9 cellular contexts compared by ENCODE assay signal in the genomic region with DNA sequence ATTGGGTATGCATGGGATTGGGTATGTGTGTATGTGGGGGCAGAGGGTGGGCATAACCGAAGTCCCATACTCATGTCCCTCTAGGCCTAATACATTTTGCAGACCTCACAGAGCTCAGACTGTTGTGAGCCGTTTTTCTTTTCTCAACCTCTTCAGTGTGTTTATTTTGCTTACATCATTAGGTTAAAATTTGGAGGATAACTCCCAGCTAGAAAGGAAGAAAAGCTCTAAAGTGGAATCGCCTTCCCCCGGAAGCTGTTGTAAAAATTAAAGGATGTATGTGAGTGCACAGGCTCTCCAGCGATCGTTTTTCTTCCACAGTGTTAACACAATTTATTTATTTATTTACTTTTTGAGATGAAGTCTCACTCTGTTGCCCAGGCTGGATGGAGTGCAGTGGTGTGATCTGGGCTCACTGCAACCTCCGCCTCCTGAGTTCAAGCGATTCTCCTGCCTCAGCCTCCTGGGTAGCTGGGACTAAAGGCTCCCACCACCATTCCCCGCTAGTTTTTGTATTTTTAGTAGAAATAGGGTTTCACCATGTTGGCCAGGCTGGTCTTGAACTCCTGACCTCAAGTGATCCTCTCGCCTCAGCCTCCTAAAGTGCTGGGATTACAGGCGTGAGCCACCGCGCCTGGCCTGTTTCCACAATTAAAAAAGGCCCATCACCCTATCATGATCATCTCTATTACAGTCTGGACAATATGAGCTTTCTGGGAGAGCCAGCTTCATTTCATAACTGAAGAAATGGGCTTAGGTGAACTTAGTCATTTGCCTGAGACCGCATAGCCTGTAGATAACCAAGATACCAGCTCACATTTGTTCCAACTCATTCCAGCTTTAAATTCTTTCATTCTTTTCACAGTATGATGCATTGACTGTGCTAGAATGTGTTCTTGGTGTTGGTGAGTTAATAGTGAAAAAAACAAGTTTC. TPM values are rescaled to one million over a fixed set of nuclear protein-coding genes. Genes with fewer than 3 reads are reported as not detected.
DNase-seq lines count a peak whose midpoint lies in the region; ATAC-seq and TF ChIP-seq lines count a peak whose summit lies in the region.
"Had no signal": no experiment of that assay in that cellular context is flagged by ENCODE, and none has a peak within 500 bp of the region (broad histone marks: within the 10 kb centered on the region; RNA-seq: fewer than 3 reads in every experiment).

No MANE protein-coding gene starts in this region.

- H3K4me1 Mint-ChIP-seq in activated CD8-positive, alpha-beta T cell treated with anti-CD3 and anti-CD28 coated beads for 36 hours (ENCODE audit: low read depth), result peaks cover 34% of the 10 kb centered on the region

- no peaks in the 10 kb centered on the region for H3K36me3 ChIP-seq in BE2C
- no peaks in the 10 kb centered on the region for H3K36me3 ChIP-seq in H7 (replicated peaks; ENCODE audit: control insufficient read depth, insufficient read depth, low read length)
- no peaks in the 10 kb centered on the region for H3K36me3 ChIP-seq in lower lobe of right lung

- no peaks in the 10 kb centered on the region for H3K9me3 Mint-ChIP-seq in activated CD8-positive, alpha-beta T cell treated with anti-CD3 and anti-CD28 coated beads for 36 hours

- H3K27me3 Mint-ChIP-seq in activated CD8-positive, alpha-beta T cell treated with anti-CD3 and anti-CD28 coated beads for 36 hours, result no peaks in the 10 kb centered on the region

- intact Hi-C loops in activated CD8-positive, alpha-beta T cell treated with anti-CD3 and anti-CD28 coated beads for 36 hours (cut with micrococcal nuclease), result loop anchor here (5.0 to 10.0 kb wide), 3 partner anchors 33 to 267 kb away; a partner anchor contains a TSS
- intact Hi-C loops in lower lobe of right lung (cut with DNase I), result no loop called here

- CTCF ChIA-PET in activated CD8-positive, alpha-beta T cell treated with anti-CD3 and anti-CD28 coated beads for 36 hours (lab: Charles Lee), result interaction anchor here (0.8 to 15.7 kb wide), 11 partner anchors 9 to 286 kb away, joined by 3 to 199 read pairs (median 5); a partner anchor contains a TSS

- H3K4me3 Mint-ChIP-seq in activated CD8-positive, alpha-beta T cell treated with anti-CD3 and anti-CD28 coated beads for 36 hours, result peak overlapping the region; percentile 92

- no peak for DNase-seq in BE2C
- DNase-seq in H7, result no peak
- DNase-seq in activated CD8-positive, alpha-beta T cell treated with anti-CD3 and anti-CD28 coated beads for 36 hours, result no peak
- no peak for DNase-seq in lower lobe of right lung
- no peak for DNase-seq in iPS-NIHi7 (ENCODE audit: extremely low spot score)
- no peak for DNase-seq in midbrain (lab: John Stamatoyannopoulos, UW)
- DNase-seq in substantia nigra (lab: John Stamatoyannopoulos, UW), result no peak
- DNase-seq: activated CD4-positive, alpha-beta T cell treated with anti-CD3 and anti-CD28 coated beads for 4 hours had no signal

- H3K27me3 ChIP-seq in BE2C (no peaks in the 10 kb centered on the region), H7 (ENCODE audit: control insufficient read depth, insufficient read depth, low read length) (no peaks in the 10 kb centered on the region), lower lobe of right lung (ENCODE audit: low read depth) (no peaks in the 10 kb centered on the region)

- no peak for TF ChIP-seq POLR2A in GM18505 (IDR thresholded peaks at IDR 0.05; ENCODE audit: borderline replicate concordance, extremely low read depth, insufficient read depth, insufficient read length)

- peak overlapping the region; percentile 98 for H3K27ac ChIP-seq in lower lobe of right lung
- no peak overlapping the region for H3K27ac ChIP-seq in substantia nigra (ENCODE audit: low read depth, low read length, poor library complexity, severe bottlenecking)

- POLR2A ChIA-PET in activated CD8-positive, alpha-beta T cell treated with anti-CD3 and anti-CD28 coated beads for 36 hours (lab: Charles Lee), result interaction anchor here (0.6 to 6.2 kb wide), 20 partner anchors 8 to 274 kb away, joined by 3 to 49 read pairs (median 4); a partner anchor contains a TSS

- H3K36me3 Mint-ChIP-seq in activated CD8-positive, alpha-beta T cell treated with anti-CD3 and anti-CD28 coated beads for 36 hours (ENCODE audit: low read depth), result peaks cover 17% of the 10 kb centered on the region

- no peak for TF ChIP-seq CTCF in BE2C (IDR thresholded peaks at IDR 0.05; ENCODE audit: low read depth, low read length)
- no peak for TF ChIP-seq CTCF in activated CD8-positive, alpha-beta T cell treated with anti-CD3 and anti-CD28 coated beads for 36 hours (IDR thresholded peaks at IDR 0.05)
- TF ChIP-seq CTCF in lower lobe of right lung (IDR thresholded peaks at IDR 0.05), result no peak

- H3K9me3 ChIP-seq in BE2C (no peaks in the 10 kb centered on the region), lower lobe of right lung (no peaks in the 10 kb centered on the region)

- no peak for ATAC-seq in activated CD8-positive, alpha-beta T cell treated with anti-CD3 and anti-CD28 coated beads for 36 hours
- ATAC-seq in lower lobe of right lung (no peak), GM18505 (IDR thresholded peaks at IDR 0.05; ENCODE audit: unreplicated experiment) (no peak)

- H3K4me3 ChIP-seq in BE2C (ENCODE audit: low read depth, low read length), result peak overlapping the region; percentile 82
- peak overlapping the region; percentile 80 for H3K4me3 ChIP-seq in H7 (ENCODE audit: insufficient read depth, low read depth, low read length)
- no peak overlapping the region for H3K4me3 ChIP-seq in lower lobe of right lung

- H3K27ac Mint-ChIP-seq in activated CD8-positive, alpha-beta T cell treated with anti-CD3 and anti-CD28 coated beads for 36 hours, result peak overlapping the region; percentile 100

- H3K4me1 ChIP-seq in BE2C, result no peaks in the 10 kb centered on the region
- H3K4me1 ChIP-seq in lower lobe of right lung, result peaks cover 26% of the 10 kb centered on the region

RNA-seq across cellular contexts. Expression of a gene that starts 1.7 kb away (rescaled TPM):
- 155 TPM for polyA plus RNA-seq in BE2C (2012; ENCODE audit: insufficient read depth, insufficient read length, low read depth)
- 179 and 184 TPM in 2 replicates for total RNA-seq in H7 (2014; rRNA removed; shearing (Covaris generic))
- total RNA-seq in activated CD8-positive, alpha-beta T cell treated with anti-CD3 and anti-CD28 coated beads for 36 hours, result 100 to 1,000 TPM; 242 to 271 TPM
- 139 TPM for total RNA-seq in lower lobe of right lung

RNA-seq across cellular contexts. Expression of a gene that starts 35.8 kb away (rescaled TPM):
- polyA plus RNA-seq in BE2C (2012; ENCODE audit: insufficient read depth, insufficient read length, low read depth), result 16.2 TPM
- total RNA-seq in H7 (2014; rRNA removed; shearing (Covaris generic)), result 7.7 and 9.3 TPM in 2 replicates
- total RNA-seq in activated CD8-positive, alpha-beta T cell treated with anti-CD3 and anti-CD28 coated beads for 36 hours, result 10 to 100 TPM; 20.5 to 21.0 TPM
- 23.9 TPM for total RNA-seq in lower lobe of right lung

RNA-seq across cellular contexts. Expression of a gene that starts 53.1 kb away (rescaled TPM):
- 1,732 TPM for polyA plus RNA-seq in BE2C (2012; ENCODE audit: insufficient read depth, insufficient read length, low read depth)
- 3,731 and 4,122 TPM in 2 replicates for total RNA-seq in H7 (2014; rRNA removed; shearing (Covaris generic))
- total RNA-seq in activated CD8-positive, alpha-beta T cell treated with anti-CD3 and anti-CD28 coated beads for 36 hours, result 1,000 to 10,000 TPM; 2,824 to 2,882 TPM
- total RNA-seq in lower lobe of right lung, result 964 TPM
